In the genomic region with DNA sequence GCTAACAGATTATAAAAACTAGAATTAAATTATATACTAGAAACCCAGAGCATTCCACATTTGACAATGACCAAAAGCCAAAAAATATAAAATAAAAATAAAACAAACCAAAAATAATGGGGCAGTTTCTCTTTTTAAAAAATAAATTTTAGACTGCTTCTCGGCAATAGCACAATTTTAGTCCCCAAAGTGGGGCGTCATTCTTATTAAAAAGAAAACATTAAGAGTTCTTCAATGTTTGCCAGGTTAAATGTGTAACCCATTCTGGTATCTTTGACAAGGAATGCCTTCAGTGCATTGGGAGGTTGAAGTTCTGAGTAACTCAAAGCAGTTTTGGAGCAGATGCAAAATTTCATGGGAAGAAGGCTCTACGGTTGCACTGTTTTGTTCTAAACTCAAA, we compare ENCODE assay signal across 8 cellular contexts. TPM values are rescaled to one million over a fixed set of nuclear protein-coding genes. Genes with fewer than 3 reads are reported as not detected.
DNase-seq lines count a peak whose midpoint lies in the region; ATAC-seq and TF ChIP-seq lines count a peak whose summit lies in the region.

No MANE protein-coding gene starts in this region.

- H3K9me3 ChIP-seq in HUES64 (ENCODE audit: insufficient read depth, low read depth, low read length) (no peaks in the 10 kb centered on the region), gastrocnemius medialis (no peaks in the 10 kb centered on the region)

- H3K27ac Mint-ChIP-seq in activated T-helper 1 cell treated with anti-CD3 and anti-CD28 coated beads, Interleukin-12 subunit alpha, Interleukin-12 subunit beta, Interleukin-2, Interleukin-4 antibody, amounts not matched to agents 30 ng/mL and 10 ng/mL and 1 ng/mL, durations not matched to agents 14 hours and 24 hours and 36 hours = peak overlapping the region; percentile 78

- 0 out of 2 replicates have a peak overlapping the region, but pooled peaks have one; percentile 21 for H3K9ac ChIP-seq in HUES64 (ENCODE audit: low read depth, low read length)

- DNase-seq in activated T-helper 1 cell treated with anti-CD3 and anti-CD28 coated beads, Interleukin-12 subunit alpha, Interleukin-12 subunit beta, Interleukin-2, Interleukin-4 antibody, amounts not matched to agents 30 ng/mL and 10 ng/mL and 1 ng/mL, durations not matched to agents 14 hours and 24 hours and 36 hours (ENCODE audit: low spot score) = no peak
- DNase-seq in hepatic stellate cell (ENCODE audit: low spot score) (peak; percentile 19), gastrocnemius medialis (no peak), NCI-H446 treated with DMSO at 0.1 percent for 48 hours (lab: John Stamatoyannopoulos, UW) (no peak), T-helper 9 cell (no peak)

- peaks cover 5% of the 10 kb centered on the region for H3K27me3 Mint-ChIP-seq in activated T-helper 1 cell treated with anti-CD3 and anti-CD28 coated beads, Interleukin-12 subunit alpha, Interleukin-12 subunit beta, Interleukin-2, Interleukin-4 antibody, amounts not matched to agents 30 ng/mL and 10 ng/mL and 1 ng/mL, durations not matched to agents 14 hours and 24 hours and 36 hours (ENCODE audit: insufficient read depth)

- H3K4me1 Mint-ChIP-seq in activated T-helper 1 cell treated with anti-CD3 and anti-CD28 coated beads, Interleukin-12 subunit alpha, Interleukin-12 subunit beta, Interleukin-2, Interleukin-4 antibody, amounts not matched to agents 30 ng/mL and 10 ng/mL and 1 ng/mL, durations not matched to agents 14 hours and 24 hours and 36 hours (ENCODE audit: low read depth) = peaks cover 49% of the 10 kb centered on the region

- H3K4me1 ChIP-seq in HUES64 (ENCODE audit: insufficient read depth, low read length) (peaks cover 52% of the 10 kb centered on the region), gastrocnemius medialis (peaks cover 15 to 25% of the 10 kb centered on the region in 2 donors)

- H3K27ac ChIP-seq in HUES64 (ENCODE audit: low read depth, low read length) (no peak overlapping the region), gastrocnemius medialis (peak overlapping the region; percentile 89 to 95 (median 92))

- peaks cover 52% of the 10 kb centered on the region for H3K36me3 Mint-ChIP-seq in activated T-helper 1 cell treated with anti-CD3 and anti-CD28 coated beads, Interleukin-12 subunit alpha, Interleukin-12 subunit beta, Interleukin-2, Interleukin-4 antibody, amounts not matched to agents 30 ng/mL and 10 ng/mL and 1 ng/mL, durations not matched to agents 14 hours and 24 hours and 36 hours (ENCODE audit: low read depth)

- intact Hi-C loops in activated T-helper 1 cell treated with anti-CD3 and anti-CD28 coated beads, Interleukin-12 subunit alpha, Interleukin-12 subunit beta, Interleukin-2, Interleukin-4 antibody, amounts not matched to agents 30 ng/mL and 10 ng/mL and 1 ng/mL, durations not matched to agents 14 hours and 24 hours and 36 hours (cut with micrococcal nuclease) = loop anchor here (1.0 kb wide), 1 partner anchor 508 kb away; no protein-coding TSS in a partner anchor
- intact Hi-C loops in gastrocnemius medialis (cut with DNase I; ENCODE audit: low total_unique reads) = no loop called here

- 83% methylated on average over 3 of the region's 3 CpGs for WGBS in HUES64

- peaks cover 18% of the 10 kb centered on the region for H3K27me3 ChIP-seq in HUES64 (ENCODE audit: insufficient read depth, low read length)
- H3K27me3 ChIP-seq in gastrocnemius medialis = no peaks in the 10 kb centered on the region

- H3K4me3 ChIP-seq in HUES64 (ENCODE audit: low read length) = peak overlapping the region; percentile 71
- H3K4me3 ChIP-seq in gastrocnemius medialis = peak overlapping the region; percentile 62 to 85 (median 72)

- no peaks in the 10 kb centered on the region for H3K9me3 Mint-ChIP-seq in activated T-helper 1 cell treated with anti-CD3 and anti-CD28 coated beads, Interleukin-12 subunit alpha, Interleukin-12 subunit beta, Interleukin-2, Interleukin-4 antibody, amounts not matched to agents 30 ng/mL and 10 ng/mL and 1 ng/mL, durations not matched to agents 14 hours and 24 hours and 36 hours

- ATAC-seq in gastrocnemius medialis (no peak), HG02623 (IDR thresholded peaks at IDR 0.05; ENCODE audit: unreplicated experiment) (no peak), GM21528 (IDR thresholded peaks at IDR 0.05; ENCODE audit: low FRiP score, unreplicated experiment) (no peak)

- no peak for TF ChIP-seq CTCF in gastrocnemius medialis (IDR thresholded peaks at IDR 0.05 in 4 of 5, conservative IDR thresholded peaks at IDR 0.05 in 1 of 5)

- H3K36me3 ChIP-seq in HUES64 (ENCODE audit: insufficient read depth, low read length) (no peaks in the 10 kb centered on the region), gastrocnemius medialis (no peaks in the 10 kb centered on the region)

- peak overlapping the region; percentile 94 for H3K4me3 Mint-ChIP-seq in activated T-helper 1 cell treated with anti-CD3 and anti-CD28 coated beads, Interleukin-12 subunit alpha, Interleukin-12 subunit beta, Interleukin-2, Interleukin-4 antibody, amounts not matched to agents 30 ng/mL and 10 ng/mL and 1 ng/mL, durations not matched to agents 14 hours and 24 hours and 36 hours

- TF ChIP-seq POLR2A in gastrocnemius medialis (IDR thresholded peaks at IDR 0.05) = no peak

- in situ Hi-C loops in gastrocnemius medialis (cut with MboI; ENCODE audit: low sequenced_read_pairs in 4 of 4) = loop anchor here in 2 of 4 donors (10.0 kb wide), 2 partner anchors 62 to 232 kb away; no protein-coding TSS in a partner anchor

RNA-seq across cellular contexts. Expression of gene MAF, which starts 3.3 kb away (rescaled TPM):
- 3.2 TPM for polyA plus RNA-seq in HUES64 (2013, experiment 1 of 2)
- polyA plus RNA-seq in HUES64 (2013, experiment 2 of 2) = 4.1 TPM
- 90.5 and 95.5 TPM in 2 replicates for total RNA-seq in activated T-helper 1 cell treated with anti-CD3 and anti-CD28 coated beads, Interleukin-12 subunit alpha, Interleukin-12 subunit beta, Interleukin-2, Interleukin-4 antibody, amounts not matched to agents 30 ng/mL and 10 ng/mL and 1 ng/mL, durations not matched to agents 14 hours and 24 hours and 36 hours
- total RNA-seq in gastrocnemius medialis = 10 to 100 TPM; 10.9 to 46.7 (median 32.5) TPM
